ENCODE assay signal across 1 cellular context in genomic region chr6:45553730-45554344, GRCh38.
TF ChIP-seq lines count a peak whose summit lies in the region.

No MANE protein-coding gene starts in this region.

TF ChIP-seq in HEK293, 187 proteins besides CTCF, POLR2A, EP300 and RAD21 (continued from another document):
- no peak for TF ChIP-seq ZNF362 (tag by site-specific recombination; IDR thresholded peaks at IDR 0.05)
- TF ChIP-seq ZNF248 (tag by site-specific recombination; IDR thresholded peaks at IDR 0.05): peak; percentile 54; the same call in 1 of the 2 replicates
- TF ChIP-seq ZNF211 (tag by site-specific recombination; IDR thresholded peaks at IDR 0.05; ENCODE audit: low read depth): peak; percentile 54; the same call in 1 of the 2 replicates
- TF ChIP-seq ZNF792 (tag by site-specific recombination; IDR thresholded peaks at IDR 0.05): 0 out of 2 replicates have a peak, but pooled peaks have one; percentile 22
- peak; percentile 44; the same call in 1 of the 2 replicates for TF ChIP-seq ZNF133 (tag by site-specific recombination; IDR thresholded peaks at IDR 0.05)
- 0 out of 2 replicates have a peak, but pooled peaks have one; percentile 49 for TF ChIP-seq ZNF148 (tag by site-specific recombination; IDR thresholded peaks at IDR 0.05; ENCODE audit: borderline replicate concordance)
- TF ChIP-seq ZNF664 (tag by site-specific recombination; IDR thresholded peaks at IDR 0.05): no peak
- TF ChIP-seq ZNF239 (tag by site-specific recombination; IDR thresholded peaks at IDR 0.05): 0 out of 2 replicates have a peak, but pooled peaks have one; percentile 49
- TF ChIP-seq ZSCAN5A (tag by site-specific recombination; IDR thresholded peaks at IDR 0.05): 0 out of 2 replicates have a peak, but pooled peaks have one; percentile 19
- 0 out of 2 replicates have a peak, but pooled peaks have one; percentile 24 for TF ChIP-seq ZBTB20 (tag by site-specific recombination; IDR thresholded peaks at IDR 0.05)
- peak; percentile 66; the same call in 1 of the 2 replicates for TF ChIP-seq EGR2 (tag by site-specific recombination; IDR thresholded peaks at IDR 0.05; ENCODE audit: low read depth)
- no peak for TF ChIP-seq ZNF354C (tag by site-specific recombination; IDR thresholded peaks at IDR 0.05; ENCODE audit: borderline replicate concordance, low read depth)
- peak; percentile 96 for TF ChIP-seq ZSCAN4 (tag by site-specific recombination; IDR thresholded peaks at IDR 0.05)
- 0 out of 2 replicates have a peak, but pooled peaks have one; percentile 58 for TF ChIP-seq ZNF776 (tag by site-specific recombination; IDR thresholded peaks at IDR 0.05; ENCODE audit: borderline replicate concordance)
- TF ChIP-seq ZNF473 (tag by site-specific recombination; IDR thresholded peaks at IDR 0.05): no peak
- TF ChIP-seq ZNF350 (tag by site-specific recombination; IDR thresholded peaks at IDR 0.05): no peak
- peak; percentile 74; the same call in 1 of the 2 replicates for TF ChIP-seq ZNF311 (tag by site-specific recombination; IDR thresholded peaks at IDR 0.05; ENCODE audit: borderline replicate concordance)
- TF ChIP-seq ZNF112 (tag by site-specific recombination; IDR thresholded peaks at IDR 0.05): 0 out of 2 replicates have a peak, but pooled peaks have one; percentile 33
- peak; percentile 8 for TF ChIP-seq ZBTB26 (tag by site-specific recombination; optimal IDR thresholded peaks at IDR 0.05)
- TF ChIP-seq ZNF621 (tag by site-specific recombination; IDR thresholded peaks at IDR 0.05): peak; percentile 46; the same call in 1 of the 2 replicates
- TF ChIP-seq ZBTB6 (tag by site-specific recombination; IDR thresholded peaks at IDR 0.05): no peak
- peak; percentile 38; the same call in 1 of the 2 replicates for TF ChIP-seq ZNF701 (tag by site-specific recombination; IDR thresholded peaks at IDR 0.05)
- TF ChIP-seq ZNF18 (tag by site-specific recombination; IDR thresholded peaks at IDR 0.05): peak; percentile 76; the same call in 1 of the 2 replicates
- peak; percentile 63; the same call in 1 of the 2 replicates for TF ChIP-seq ZBTB48 (tag by site-specific recombination; IDR thresholded peaks at IDR 0.05)
TF ChIP-seq in HEK293: peak in this region for 21.
